Comparison of ENCODE assay signal across 10 cellular contexts in genomic region chr3:115272036-115272824, GRCh38.
A peak's percentile ranks its signal among the peaks of the same experiment; 100 is the strongest.
DNase-seq lines count a peak whose midpoint lies in the region; ATAC-seq and TF ChIP-seq lines count a peak whose summit lies in the region.
"Had no signal": no experiment of that assay in that cellular context is flagged by ENCODE, and none has a peak within 500 bp of the region (broad histone marks: within the 10 kb centered on the region; RNA-seq: fewer than 3 reads in every experiment).

No MANE protein-coding gene starts in this region.

- no peaks in the 10 kb centered on the region for H3K27me3 ChIP-seq in mesendoderm (ENCODE audit: insufficient read depth, low read length, poor library complexity)

- H3K36me3 ChIP-seq in mesendoderm (ENCODE audit: control insufficient read depth, insufficient read depth, low read length), result no peaks in the 10 kb centered on the region

- no peaks in the 10 kb centered on the region for H3K4me1 ChIP-seq in mesendoderm (ENCODE audit: control insufficient read depth, low read depth, low read length)

- H3K79me1 ChIP-seq in mesendoderm (ENCODE audit: low read length), result no peaks in the 10 kb centered on the region

- no peak overlapping the region for H3K4me2 ChIP-seq in mesendoderm (ENCODE audit: low read length)

- H3K9ac ChIP-seq in mesendoderm (ENCODE audit: low read length), result no peak overlapping the region

- no peak overlapping the region for H3K18ac ChIP-seq in mesendoderm (ENCODE audit: low read length)

- no peak for ATAC-seq in GM18505 (IDR thresholded peaks at IDR 0.05; ENCODE audit: unreplicated experiment)

- H2BK5ac ChIP-seq in mesendoderm (ENCODE audit: low read length), result no peak overlapping the region

- WGBS in mesendoderm (ENCODE audit: extremely low coverage, insufficient coverage, low lambda C conversion rate), result no CpG with 5 or more reads among the region's 10 CpGs

- no peak overlapping the region for H3K4me3 ChIP-seq in mesendoderm (ENCODE audit: low read length)

- no peak overlapping the region for H4K5ac ChIP-seq in mesendoderm (ENCODE audit: low read length)

- no peak overlapping the region for H4K8ac ChIP-seq in mesendoderm (ENCODE audit: low read depth, low read length)

- no peak for TF ChIP-seq POLR2A in GM18505 (IDR thresholded peaks at IDR 0.05; ENCODE audit: borderline replicate concordance, extremely low read depth, insufficient read depth, insufficient read length)

- DNase-seq in DMS 273 (lab: John Stamatoyannopoulos, UW; ENCODE audit: unreplicated experiment), result peak; percentile 69
- peak; percentile 98 for DNase-seq in NCI-H146 (lab: John Stamatoyannopoulos, UW)
- DNase-seq in cerebellar cortex (ENCODE audit: low spot score), result peak; percentile 29
- DNase-seq in mesendoderm, result peak; percentile 52
- DNase-seq in effector CD8-positive, alpha-beta T cell (lab: John Stamatoyannopoulos, UW), result no peak
- DNase-seq in GOT3 (lab: John Stamatoyannopoulos, UW), result no peak
- DNase-seq in GM13977 (ENCODE audit: low spot score), result no peak
- DNase-seq: activated effector memory CD4-positive, alpha-beta T cell treated with anti-CD3 and anti-CD28 coated beads, Interleukin-2, amount 50 U/mL, for 16 hours; DND-41 had no signal

- in situ Hi-C loops in GM13977 (cut with MboI; ENCODE audit: low pct_unique_long_range_greater_than_20kb, low sequenced_read_pairs, unreplicated experiment), result no loop called here

- H3K79me2 ChIP-seq in mesendoderm (ENCODE audit: control insufficient read depth, insufficient read depth, low read length), result no peaks in the 10 kb centered on the region

- H3K56ac ChIP-seq in mesendoderm (ENCODE audit: low read length), result no peak overlapping the region

- TF ChIP-seq CTCF in GM13977 (IDR thresholded peaks at IDR 0.05; ENCODE audit: extremely low read depth, insufficient read depth, missing control alignments), result no peak

- no peak overlapping the region for H3K4ac ChIP-seq in mesendoderm (ENCODE audit: low read depth, low read length)

- no peak overlapping the region for H3K27ac ChIP-seq in mesendoderm (ENCODE audit: low read depth, low read length)

- no peak overlapping the region for H2BK120ac ChIP-seq in mesendoderm (ENCODE audit: low read depth, low read length)

- no peak overlapping the region for H2AK5ac ChIP-seq in mesendoderm (ENCODE audit: low read length)

- no peak overlapping the region for H3K23ac ChIP-seq in mesendoderm (ENCODE audit: low read length)

- no peak overlapping the region for H2BK15ac ChIP-seq in mesendoderm (replicated peaks; ENCODE audit: low read depth)

Comparison
In these comparisons a context has a peak if more than half of its experiments do, and no peak if none do; other contexts are left out.
1. DNase-seq: peak in DMS 273 (single experiment), NCI-H146 (single experiment), cerebellar cortex (single experiment) and mesendoderm (single experiment); none in effector CD8-positive, alpha-beta T cell (single experiment), GOT3 (single experiment) and GM13977 (single experiment).